16 cellular contexts compared by ENCODE assay signal in genomic region chr18:26135563-26135962, GRCh38. TPM values are rescaled to one million over a fixed set of nuclear protein-coding genes. Genes with fewer than 3 reads are reported as not detected.
DNase-seq lines count a peak whose midpoint lies in the region; TF ChIP-seq lines count a peak whose summit lies in the region.
"Had no signal": no experiment of that assay in that cellular context is flagged by ENCODE, and none has a peak within 500 bp of the region (broad histone marks: within the 10 kb centered on the region; RNA-seq: fewer than 3 reads in every experiment).

No MANE protein-coding gene starts in this region.

- intact Hi-C loops in activated T-helper 2 cell treated with anti-CD3 and anti-CD28 coated beads, Interferon-gamma antibody, Interleukin-2, Interleukin-4, amounts not matched to agents 10 μg/mL and 5 μg/mL and 100 μg/mL, durations not matched to agents 14 hours and 24 hours and 36 hours (cut with micrococcal nuclease), result no loop called here

- H3K4me3 ChIP-seq in OCI-LY1 (ENCODE audit: low read depth, low read length, poor library complexity, severe bottlenecking), result peak overlapping the region; percentile 79
- H3K4me3 ChIP-seq: A549, GM23248 had no signal

- H3K4me2 ChIP-seq in OCI-LY1 (ENCODE audit: low read length), result peak overlapping the region; percentile 98
- H3K4me2 ChIP-seq: A549 had no signal

- peaks cover 10% of the 10 kb centered on the region for H3K36me3 ChIP-seq in OCI-LY1 (ENCODE audit: insufficient read depth, low read length)
- H3K36me3 ChIP-seq: BE2C had no signal

- peak; percentile 72 for DNase-seq in DMS 273 treated with DMSO at 0.1 percent for 48 hours (lab: John Stamatoyannopoulos, UW)
- DNase-seq in HEK293T (ENCODE audit: extremely low spot score), result peak; percentile 20
- DNase-seq in activated T-helper 2 cell treated with anti-CD3 and anti-CD28 coated beads, Interferon-gamma antibody, Interleukin-2, Interleukin-4, amounts not matched to agents 10 μg/mL and 5 μg/mL and 100 μg/mL, durations not matched to agents 14 hours and 24 hours and 36 hours (ENCODE audit: low spot score), result no peak
- no peak for DNase-seq in activated CD8-positive, alpha-beta memory T cell treated with anti-CD3 and anti-CD28 coated beads for 24 hours
- DNase-seq in activated CD4-positive, CD25-positive, alpha-beta regulatory T cell treated with anti-CD3 and anti-CD28 coated beads, Interleukin-2, amount 50 U/mL, for 72 hours, result no peak
- DNase-seq: BE2C; Caco-2; CD8-positive, alpha-beta T cell; DMS79; EL; GM23248 had no signal

- POLR2A ChIA-PET in HEK293T (lab: Yijun Ruan, JAX), result no interaction called here

- no peaks in the 10 kb centered on the region for H3K27me3 ChIP-seq in OCI-LY1 (ENCODE audit: insufficient read depth, low read length)
- H3K27me3 ChIP-seq: BE2C had no signal

- no peaks in the 10 kb centered on the region for H3K9me2 ChIP-seq in OCI-LY1 (ENCODE audit: low read depth, low read length)

- H3F3A ChIP-seq in OCI-LY1 (ENCODE audit: insufficient read depth, low read length), result no peaks in the 10 kb centered on the region; the same call in 1 of the 2 replicates

- H3K9me3 ChIP-seq in OCI-LY1 (ENCODE audit: low read length), result no peaks in the 10 kb centered on the region
- H3K9me3 ChIP-seq: A549, BE2C, Caco-2 had no signal

- CTCF ChIA-PET in HEK293T (lab: Yijun Ruan, JAX), result no interaction called here

- H3K9me3 Mint-ChIP-seq in nephron, result peaks cover 3% of the 10 kb centered on the region
- no peaks in the 10 kb centered on the region for H3K9me3 Mint-ChIP-seq in activated T-helper 2 cell treated with anti-CD3 and anti-CD28 coated beads, Interferon-gamma antibody, Interleukin-2, Interleukin-4, amounts not matched to agents 10 μg/mL and 5 μg/mL and 100 μg/mL, durations not matched to agents 14 hours and 24 hours and 36 hours
- H3K9me3 Mint-ChIP-seq: CD8-positive, alpha-beta T cell had no signal

- no peak for TF ChIP-seq CTCF in OCI-LY1 (IDR thresholded peaks at IDR 0.05; ENCODE audit: low read length)
- TF ChIP-seq CTCF in nephron (IDR thresholded peaks at IDR 0.05; ENCODE audit: unreplicated experiment in 3 of 3), result no peak

- H3K36me3 Mint-ChIP-seq in nephron (ENCODE audit: low read depth), result no peaks in the 10 kb centered on the region
- no peaks in the 10 kb centered on the region for H3K36me3 Mint-ChIP-seq in activated T-helper 2 cell treated with anti-CD3 and anti-CD28 coated beads, Interferon-gamma antibody, Interleukin-2, Interleukin-4, amounts not matched to agents 10 μg/mL and 5 μg/mL and 100 μg/mL, durations not matched to agents 14 hours and 24 hours and 36 hours (ENCODE audit: low read depth)
- H3K36me3 Mint-ChIP-seq: CD8-positive, alpha-beta T cell had no signal

- no peaks in the 10 kb centered on the region for H3K27me3 Mint-ChIP-seq in nephron (ENCODE audit: low read depth)
- peaks cover 4% of the 10 kb centered on the region for H3K27me3 Mint-ChIP-seq in activated T-helper 2 cell treated with anti-CD3 and anti-CD28 coated beads, Interferon-gamma antibody, Interleukin-2, Interleukin-4, amounts not matched to agents 10 μg/mL and 5 μg/mL and 100 μg/mL, durations not matched to agents 14 hours and 24 hours and 36 hours (ENCODE audit: low read depth)

- peaks cover 16% of the 10 kb centered on the region for H3K79me2 ChIP-seq in OCI-LY1 (ENCODE audit: insufficient read depth, low read length)

- 0 out of 2 replicates have a peak overlapping the region, but pooled peaks have one; percentile 1 for H2AFZ ChIP-seq in OCI-LY1 (ENCODE audit: low read length)
- H2AFZ ChIP-seq: GM23248 had no signal

- no peak overlapping the region for H3K4me3 Mint-ChIP-seq in nephron
- H3K4me3 Mint-ChIP-seq in activated T-helper 2 cell treated with anti-CD3 and anti-CD28 coated beads, Interferon-gamma antibody, Interleukin-2, Interleukin-4, amounts not matched to agents 10 μg/mL and 5 μg/mL and 100 μg/mL, durations not matched to agents 14 hours and 24 hours and 36 hours (ENCODE audit: low read depth), result no peak overlapping the region
- H3K4me3 Mint-ChIP-seq: CD8-positive, alpha-beta T cell had no signal

- H3K9ac ChIP-seq in OCI-LY1 (ENCODE audit: low read length), result peak overlapping the region; percentile 94
- H3K9ac ChIP-seq: GM23248 had no signal

- peaks cover 60% of the 10 kb centered on the region for H3K4me1 ChIP-seq in OCI-LY1 (ENCODE audit: insufficient read depth, low read length, severe bottlenecking)
- H3K4me1 ChIP-seq: A549, BE2C, Caco-2 had no signal

- peak overlapping the region; percentile 89 for H3K27ac ChIP-seq in OCI-LY1 (ENCODE audit: low read depth, low read length, poor library complexity, severe bottlenecking)
- H3K27ac ChIP-seq: A549, C4-2B, GM23248 had no signal

- no peaks in the 10 kb centered on the region for H4K20me1 ChIP-seq in OCI-LY1 (ENCODE audit: insufficient read depth, low read length)

- peaks cover 16% of the 10 kb centered on the region for H3K4me1 Mint-ChIP-seq in nephron
- H3K4me1 Mint-ChIP-seq in activated T-helper 2 cell treated with anti-CD3 and anti-CD28 coated beads, Interferon-gamma antibody, Interleukin-2, Interleukin-4, amounts not matched to agents 10 μg/mL and 5 μg/mL and 100 μg/mL, durations not matched to agents 14 hours and 24 hours and 36 hours (ENCODE audit: low read depth), result no peaks in the 10 kb centered on the region

- peak overlapping the region; percentile 21 to 79 (median 33) for H3K27ac Mint-ChIP-seq in nephron
- H3K27ac Mint-ChIP-seq in activated T-helper 2 cell treated with anti-CD3 and anti-CD28 coated beads, Interferon-gamma antibody, Interleukin-2, Interleukin-4, amounts not matched to agents 10 μg/mL and 5 μg/mL and 100 μg/mL, durations not matched to agents 14 hours and 24 hours and 36 hours, result no peak overlapping the region
- H3K27ac Mint-ChIP-seq: CD8-positive, alpha-beta T cell had no signal

TF ChIP-seq in HEK293T, 16 proteins besides CTCF, POLR2A, EP300 and RAD21:
- TF ChIP-seq LEF1 (IDR thresholded peaks at IDR 0.05; ENCODE audit: borderline replicate concordance) (no peak), FOXK2 (IDR thresholded peaks at IDR 0.05) (no peak), ELF4 (IDR thresholded peaks at IDR 0.05) (no peak), PKNOX1 (IDR thresholded peaks at IDR 0.05) (peak; percentile 84), TARDBP (IDR thresholded peaks at IDR 0.05) (no peak), ARNT (IDR thresholded peaks at IDR 0.05) (no peak), SUZ12 (IDR thresholded peaks at IDR 0.05) (no peak), FOXA1 (IDR thresholded peaks at IDR 0.05) (no peak)
TF ChIP-seq in HEK293T: peak in this region for 1.

RNA-seq across cellular contexts. Expression of gene PSMA8, which starts 1.9 kb away (rescaled TPM):
- total RNA-seq in activated T-helper 2 cell treated with anti-CD3 and anti-CD28 coated beads, Interferon-gamma antibody, Interleukin-2, Interleukin-4, amounts not matched to agents 10 μg/mL and 5 μg/mL and 100 μg/mL, durations not matched to agents 14 hours and 24 hours and 36 hours, result 1.2 and 1.4 TPM in 2 replicates
- total RNA-seq: Caco-2, GM23248, HepG2 had no signal

RNA-seq across cellular contexts. Expression of gene SS18, which starts 45.1 kb away (rescaled TPM):
- total RNA-seq in activated T-helper 2 cell treated with anti-CD3 and anti-CD28 coated beads, Interferon-gamma antibody, Interleukin-2, Interleukin-4, amounts not matched to agents 10 μg/mL and 5 μg/mL and 100 μg/mL, durations not matched to agents 14 hours and 24 hours and 36 hours, result 75.2 TPM in 2 replicates

Comparison
In these comparisons a context has a peak if more than half of its experiments do, and no peak if none do; other contexts are left out.
1. DNase-seq: peak in DMS 273 treated with DMSO at 0.1 percent for 48 hours (single experiment) and HEK293T (single experiment); none in activated T-helper 2 cell treated with anti-CD3 and anti-CD28 coated beads, Interferon-gamma antibody, Interleukin-2, Interleukin-4, amounts not matched to agents 10 μg/mL and 5 μg/mL and 100 μg/mL, durations not matched to agents 14 hours and 24 hours and 36 hours (single experiment), activated CD8-positive, alpha-beta memory T cell treated with anti-CD3 and anti-CD28 coated beads for 24 hours (single experiment) and activated CD4-positive, CD25-positive, alpha-beta regulatory T cell treated with anti-CD3 and anti-CD28 coated beads, Interleukin-2, amount 50 U/mL, for 72 hours (single experiment).